1 cellular context compared by ENCODE assay signal in genomic region chr2:212495076-212495475, GRCh38.
TF ChIP-seq lines count a peak whose summit lies in the region.

No MANE protein-coding gene starts in this region.

TF ChIP-seq in GM23338, 12 proteins besides CTCF, POLR2A, EP300 and RAD21 (continued from another document):
- TF ChIP-seq, protein P1, sequence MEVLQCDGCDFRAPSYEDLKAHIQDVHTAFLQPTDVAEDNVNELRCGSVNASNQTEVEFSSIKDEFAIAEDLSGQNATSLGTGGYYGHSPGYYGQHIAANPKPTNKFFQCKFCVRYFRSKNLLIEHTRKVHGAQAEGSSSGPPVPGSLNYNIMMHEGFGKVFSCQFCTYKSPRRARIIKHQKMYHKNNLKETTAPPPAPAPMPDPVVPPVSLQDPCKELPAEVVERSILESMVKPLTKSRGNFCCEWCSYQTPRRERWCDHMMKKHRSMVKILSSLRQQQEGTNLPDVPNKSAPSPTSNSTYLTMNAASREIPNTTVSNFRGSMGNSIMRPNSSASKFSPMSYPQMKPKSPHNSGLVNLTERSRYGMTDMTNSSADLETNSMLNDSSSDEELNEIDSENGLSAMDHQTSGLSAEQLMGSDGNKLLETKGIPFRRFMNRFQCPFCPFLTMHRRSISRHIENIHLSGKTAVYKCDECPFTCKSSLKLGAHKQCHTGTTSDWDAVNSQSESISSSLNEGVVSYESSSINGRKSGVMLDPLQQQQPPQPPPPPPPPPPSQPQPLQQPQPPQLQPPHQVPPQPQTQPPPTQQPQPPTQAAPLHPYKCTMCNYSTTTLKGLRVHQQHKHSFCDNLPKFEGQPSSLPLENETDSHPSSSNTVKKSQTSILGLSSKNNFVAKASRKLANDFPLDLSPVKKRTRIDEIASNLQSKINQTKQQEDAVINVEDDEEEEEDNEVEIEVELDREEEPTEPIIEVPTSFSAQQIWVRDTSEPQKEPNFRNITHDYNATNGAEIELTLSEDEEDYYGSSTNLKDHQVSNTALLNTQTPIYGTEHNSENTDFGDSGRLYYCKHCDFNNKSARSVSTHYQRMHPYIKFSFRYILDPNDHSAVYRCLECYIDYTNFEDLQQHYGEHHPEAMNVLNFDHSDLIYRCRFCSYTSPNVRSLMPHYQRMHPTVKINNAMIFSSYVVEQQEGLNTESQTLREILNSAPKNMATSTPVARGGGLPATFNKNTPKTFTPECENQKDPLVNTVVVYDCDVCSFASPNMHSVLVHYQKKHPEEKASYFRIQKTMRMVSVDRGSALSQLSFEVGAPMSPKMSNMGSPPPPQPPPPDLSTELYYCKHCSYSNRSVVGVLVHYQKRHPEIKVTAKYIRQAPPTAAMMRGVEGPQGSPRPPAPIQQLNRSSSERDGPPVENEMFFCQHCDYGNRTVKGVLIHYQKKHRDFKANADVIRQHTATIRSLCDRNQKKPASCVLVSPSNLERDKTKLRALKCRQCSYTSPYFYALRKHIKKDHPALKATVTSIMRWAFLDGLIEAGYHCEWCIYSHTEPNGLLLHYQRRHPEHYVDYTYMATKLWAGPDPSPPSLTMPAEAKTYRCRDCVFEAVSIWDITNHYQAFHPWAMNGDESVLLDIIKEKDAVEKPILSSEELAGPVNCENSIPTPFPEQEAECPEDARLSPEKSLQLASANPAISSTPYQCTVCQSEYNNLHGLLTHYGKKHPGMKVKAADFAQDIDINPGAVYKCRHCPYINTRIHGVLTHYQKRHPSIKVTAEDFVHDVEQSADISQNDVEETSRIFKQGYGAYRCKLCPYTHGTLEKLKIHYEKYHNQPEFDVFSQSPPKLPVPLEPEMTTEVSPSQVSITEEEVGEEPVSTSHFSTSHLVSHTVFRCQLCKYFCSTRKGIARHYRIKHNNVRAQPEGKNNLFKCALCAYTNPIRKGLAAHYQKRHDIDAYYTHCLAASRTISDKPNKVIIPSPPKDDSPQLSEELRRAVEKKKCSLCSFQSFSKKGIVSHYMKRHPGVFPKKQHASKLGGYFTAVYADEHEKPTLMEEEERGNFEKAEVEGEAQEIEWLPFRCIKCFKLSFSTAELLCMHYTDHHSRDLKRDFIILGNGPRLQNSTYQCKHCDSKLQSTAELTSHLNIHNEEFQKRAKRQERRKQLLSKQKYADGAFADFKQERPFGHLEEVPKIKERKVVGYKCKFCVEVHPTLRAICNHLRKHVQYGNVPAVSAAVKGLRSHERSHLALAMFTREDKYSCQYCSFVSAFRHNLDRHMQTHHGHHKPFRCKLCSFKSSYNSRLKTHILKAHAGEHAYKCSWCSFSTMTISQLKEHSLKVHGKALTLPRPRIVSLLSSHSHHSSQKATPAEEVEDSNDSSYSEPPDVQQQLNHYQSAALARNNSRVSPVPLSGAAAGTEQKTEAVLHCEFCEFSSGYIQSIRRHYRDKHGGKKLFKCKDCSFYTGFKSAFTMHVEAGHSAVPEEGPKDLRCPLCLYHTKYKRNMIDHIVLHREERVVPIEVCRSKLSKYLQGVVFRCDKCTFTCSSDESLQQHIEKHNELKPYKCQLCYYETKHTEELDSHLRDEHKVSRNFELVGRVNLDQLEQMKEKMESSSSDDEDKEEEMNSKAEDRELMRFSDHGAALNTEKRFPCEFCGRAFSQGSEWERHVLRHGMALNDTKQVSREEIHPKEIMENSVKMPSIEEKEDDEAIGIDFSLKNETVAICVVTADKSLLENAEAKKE (CRISPR knock-in tag; IDR thresholded peaks at IDR 0.05): no peak
- TF ChIP-seq EZH2phosphoT487 (IDR thresholded peaks at IDR 0.05; ENCODE audit: unreplicated experiment): no peak
